ENCODE assay signal across 24 cellular contexts in the genomic region with DNA sequence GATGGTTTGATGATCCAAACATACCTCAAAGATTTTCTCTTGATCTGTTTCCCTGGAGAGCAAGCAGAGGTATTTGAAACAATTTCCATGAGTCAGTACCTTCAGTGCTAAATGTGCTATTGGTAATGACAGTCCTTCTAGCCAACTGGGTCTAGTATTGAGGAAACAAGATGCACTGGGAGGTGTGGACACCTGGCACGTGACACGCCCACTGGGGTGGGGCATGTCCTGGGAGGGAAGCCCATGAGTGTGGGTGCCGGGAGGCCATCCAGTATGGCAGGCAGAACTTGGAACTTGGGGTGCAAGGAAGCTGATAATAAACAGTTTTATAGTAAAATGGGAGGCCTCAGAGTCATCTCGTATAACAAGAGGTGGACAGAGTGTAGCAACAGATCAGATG. TPM values are rescaled to one million over a fixed set of nuclear protein-coding genes. Genes with fewer than 3 reads are reported as not detected.
DNase-seq lines count a peak whose midpoint lies in the region; ATAC-seq, FAIRE-seq and TF ChIP-seq lines count a peak whose summit lies in the region.
"Had no signal": no experiment of that assay in that cellular context is flagged by ENCODE, and none has a peak within 500 bp of the region (broad histone marks: within the 10 kb centered on the region; RNA-seq: fewer than 3 reads in every experiment).

No MANE protein-coding gene starts in this region.

- ATAC-seq in foreskin keratinocyte: peak; percentile 31
- no peak for ATAC-seq in WTC11
- ATAC-seq: GM12878, PC-3 had no signal

- H3K27me3 ChIP-seq in foreskin keratinocyte (no peaks in the 10 kb centered on the region), small intestine (ENCODE audit: control insufficient read depth in 2 of 2, insufficient read depth in 2 of 2, low read length in 2 of 2) (no peaks in the 10 kb centered on the region)
- H3K27me3 ChIP-seq: BLaER1 treated with 17β-estradiol and CSF1 and Interleukin-3, amounts not matched to agents 10 nM and 100 nM; MG63 had no signal

- no peaks in the 10 kb centered on the region for H3K36me3 ChIP-seq in small intestine (ENCODE audit: control insufficient read depth in 2 of 2, insufficient read depth in 2 of 2, low read length in 2 of 2)
- H3K36me3 ChIP-seq: BLaER1 treated with 17β-estradiol and CSF1 and Interleukin-3, amounts not matched to agents 10 nM and 100 nM; MG63 had no signal

- FAIRE-seq in small intestine (lab: Jason Lieb, UNC): no peak
- FAIRE-seq: GM12878 had no signal

- H3K4me3 ChIP-seq in small intestine (ENCODE audit: low read depth in 1 of 2, low read length in 2 of 2): no peak overlapping the region
- H3K4me3 ChIP-seq: BLaER1 treated with 17β-estradiol and CSF1 and Interleukin-3, amounts not matched to agents 10 nM and 100 nM; GM12878; GM23248; MG63 had no signal

- no peaks in the 10 kb centered on the region for H3K4me1 ChIP-seq in foreskin keratinocyte
- H3K4me1 ChIP-seq in small intestine (ENCODE audit: control insufficient read depth in 2 of 2, insufficient read depth in 1 of 2, low read depth in 1 of 2, low read length in 1 of 2): no peaks in the 10 kb centered on the region
- H3K4me1 ChIP-seq: BLaER1 treated with 17β-estradiol and CSF1 and Interleukin-3, amounts not matched to agents 10 nM and 100 nM; Caco-2 had no signal

- 41 to 75% (median 70%) methylated on average over 4 of the region's 4 CpGs for WGBS in small intestine, 3 donors

- H3K27ac ChIP-seq in foreskin keratinocyte: no peak overlapping the region
- no peak overlapping the region for H3K27ac ChIP-seq in small intestine (ENCODE audit: low read depth in 1 of 2, low read length in 1 of 2)
- H3K27ac ChIP-seq: BLaER1 treated with 17β-estradiol and CSF1 and Interleukin-3, amounts not matched to agents 10 nM and 100 nM; GM23248 had no signal

- CTCF ChIA-PET in WTC11 (lab: Charles Lee): interaction anchor here (0.5 kb wide), 1 partner anchor 998 kb away, joined by 3 read pairs; no protein-coding TSS in a partner anchor

- POLR2A ChIA-PET in WTC11 (lab: Charles Lee): no interaction called here

- TF ChIP-seq CTCF in foreskin keratinocyte (conservative IDR thresholded peaks at IDR 0.05): no peak
- no peak for TF ChIP-seq CTCF in GM20000 (IDR thresholded peaks at IDR 0.05; ENCODE audit: extremely low read depth, missing control alignments)
- no peak for TF ChIP-seq CTCF in WTC11 (IDR thresholded peaks at IDR 0.05)

- H3K4me1 Mint-ChIP-seq in WTC11: peaks cover 40% of the 10 kb centered on the region
- H3K4me1 Mint-ChIP-seq: CD4-positive, alpha-beta memory T cell had no signal

- DNase-seq in SW480 (ENCODE audit: low spot score) (peak; percentile 46), foreskin keratinocyte (no peak), small intestine (peak; percentile 38), GM20000 (ENCODE audit: low spot score) (no peak), WTC11 (ENCODE audit: low spot score) (no peak), 8988T (no peak), NOMO-1 treated with dmso at 0.1 percent for 144 hours (lab: John Stamatoyannopoulos, UW; ENCODE audit: unreplicated experiment) (no peak)
- DNase-seq: ACHN; Caco-2; CD4-positive, alpha-beta memory T cell; DMS 273 treated with DMSO at 0.1 percent for 48 hours; DND-41; GM23248; HCEC 1CT; MG63; NCI-H1048; NCI-H1417 treated with DMSO at 0.1 percent for 48 hours; NCI-H187; NCI-H446; NCI-H526; PC-3; Right ventricle myocardium superior had no signal

- no peak overlapping the region for H3K4me3 Mint-ChIP-seq in WTC11
- H3K4me3 Mint-ChIP-seq: CD4-positive, alpha-beta memory T cell had no signal

- 0 out of 2 replicates have a peak, but pooled peaks cover 5% of the 10 kb centered on the region for H3K9me3 Mint-ChIP-seq in WTC11
- H3K9me3 Mint-ChIP-seq: CD4-positive, alpha-beta memory T cell had no signal

- H3K36me3 Mint-ChIP-seq in WTC11: no peaks in the 10 kb centered on the region
- H3K36me3 Mint-ChIP-seq: CD4-positive, alpha-beta memory T cell had no signal

- H3K9me3 ChIP-seq in small intestine (ENCODE audit: control insufficient read depth, low read depth): no peaks in the 10 kb centered on the region
- H3K9me3 ChIP-seq: BLaER1 treated with 17β-estradiol and CSF1 and Interleukin-3, amounts not matched to agents 10 nM and 100 nM; Caco-2; MG63 had no signal

- H3K27me3 Mint-ChIP-seq in WTC11 (ENCODE audit: low read depth): no peaks in the 10 kb centered on the region

- no peak overlapping the region for H3K27ac Mint-ChIP-seq in WTC11

TF ChIP-seq in WTC11, 78 proteins besides CTCF, POLR2A, EP300 and RAD21:
- TF ChIP-seq ZNF121 (CRISPR knock-in tag; IDR thresholded peaks at IDR 0.05) (no peak), SMAD3 (CRISPR knock-in tag; IDR thresholded peaks at IDR 0.05; ENCODE audit: borderline replicate concordance) (no peak), ELF4 (CRISPR knock-in tag; IDR thresholded peaks at IDR 0.05; ENCODE audit: low read depth) (no peak), IRF2 (CRISPR knock-in tag; IDR thresholded peaks at IDR 0.05; ENCODE audit: borderline replicate concordance, low read depth) (no peak)
- TF ChIP-seq, protein P1, sequence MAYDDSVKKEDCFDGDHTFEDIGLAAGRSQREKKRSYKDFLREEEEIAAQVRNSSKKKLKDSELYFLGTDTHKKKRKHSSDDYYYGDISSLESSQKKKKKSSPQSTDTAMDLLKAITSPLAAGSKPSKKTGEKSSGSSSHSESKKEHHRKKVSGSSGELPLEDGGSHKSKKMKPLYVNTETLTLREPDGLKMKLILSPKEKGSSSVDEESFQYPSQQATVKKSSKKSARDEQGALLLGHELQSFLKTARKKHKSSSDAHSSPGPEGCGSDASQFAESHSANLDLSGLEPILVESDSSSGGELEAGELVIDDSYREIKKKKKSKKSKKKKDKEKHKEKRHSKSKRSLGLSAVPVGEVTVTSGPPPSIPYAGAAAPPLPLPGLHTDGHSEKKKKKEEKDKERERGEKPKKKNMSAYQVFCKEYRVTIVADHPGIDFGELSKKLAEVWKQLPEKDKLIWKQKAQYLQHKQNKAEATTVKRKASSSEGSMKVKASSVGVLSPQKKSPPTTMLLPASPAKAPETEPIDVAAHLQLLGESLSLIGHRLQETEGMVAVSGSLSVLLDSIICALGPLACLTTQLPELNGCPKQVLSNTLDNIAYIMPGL (CRISPR knock-in tag; IDR thresholded peaks at IDR 0.05): no peak

RNA-seq across cellular contexts. Expression of gene AKAP1, which starts 17.9 kb away (rescaled TPM):
- total RNA-seq in foreskin keratinocyte (28.3 and 32.8 TPM in 2 replicates), WTC11 (2021) (55.9 to 74.5 TPM (median 56.2 TPM) in 3 replicates)
- polyA plus RNA-seq in foreskin keratinocyte (12.2 and 15.1 TPM in 2 replicates), small intestine (10 to 100 TPM; 28.9 to 68.6 (median 42.3) TPM)

Comparison
In these comparisons a context has a peak if more than half of its experiments do, and no peak if none do; other contexts are left out.
1. DNase-seq: peak in SW480 (single experiment) and small intestine (single experiment); none in foreskin keratinocyte (0 of 2), GM20000 (single experiment), WTC11 (single experiment), 8988T (single experiment) and NOMO-1 treated with dmso at 0.1 percent for 144 hours (single experiment).